In genomic region chr22:20138417-20138738, GRCh38 we compare ENCODE assay signal across 21 cellular contexts. TPM values are rescaled to one million over a fixed set of nuclear protein-coding genes. Genes with fewer than 3 reads are reported as not detected.
DNase-seq lines count a peak whose midpoint lies in the region; ATAC-seq and TF ChIP-seq lines count a peak whose summit lies in the region.
"Had no signal": no experiment of that assay in that cellular context is flagged by ENCODE, and none has a peak within 500 bp of the region (broad histone marks: within the 10 kb centered on the region; RNA-seq: fewer than 3 reads in every experiment).

No MANE protein-coding gene starts in this region.

- peaks cover 0 to 50% (median 24%) of the 10 kb centered on the region in 11 experiments; a peak in 18 of 22 replicates for H3K36me3 ChIP-seq in BLaER1 treated with 17β-estradiol and CSF1 and Interleukin-3, amounts not matched to agents 10 nM and 100 nM
- H3K36me3 ChIP-seq in gastroesophageal sphincter (peaks cover 0 to 45% of the 10 kb centered on the region in 2 donors), neural progenitor cell (no peaks in the 10 kb centered on the region)

- H3K4me3 Mint-ChIP-seq in WTC11 (no peak overlapping the region), neural progenitor cell (no peak overlapping the region)
- no peak overlapping the region for H3K4me3 Mint-ChIP-seq in CD4-positive, alpha-beta T cell
- H3K4me3 Mint-ChIP-seq: activated CD8-positive, alpha-beta T cell treated with anti-CD3 and anti-CD28 coated beads, Interleukin-2, amount 10 ng/mL, durations not matched to agents 7 days and 5 days; activated naive CD4-positive, alpha-beta T cell treated with anti-CD3 and anti-CD28 coated beads for 36 hours; CD4-positive, alpha-beta memory T cell; stimulated activated memory B cell treated with anti-CD40 and anti-IgM and Interleukin-4, amounts not matched to agents 10 μg/mL and 1 μg/mL and 100 μg/mL, for 72 hours had no signal

- peak overlapping the region in 2 of 11 experiments; percentile 8 to 27; a peak in 3 of 22 replicates for H3K27ac ChIP-seq in BLaER1 treated with 17β-estradiol and CSF1 and Interleukin-3, amounts not matched to agents 10 nM and 100 nM
- H3K27ac ChIP-seq in gastroesophageal sphincter (peak overlapping the region in 3 of 4 donors; percentile 63 to 68 (median 66)), neural progenitor cell (no peak overlapping the region)
- no peak overlapping the region for H3K27ac ChIP-seq in CD4-positive, alpha-beta T cell (ENCODE audit: low read depth, low read length)
- H3K27ac ChIP-seq: testis had no signal

- peak; percentile 41 for ATAC-seq in WTC11
- ATAC-seq in gastroesophageal sphincter = no peak
- no peak for ATAC-seq in CD4-positive, alpha-beta T cell (ENCODE audit: poor library complexity)
- ATAC-seq: activated CD8-positive, alpha-beta T cell treated with anti-CD3 and anti-CD28 coated beads, Interleukin-2, amount 10 ng/mL, durations not matched to agents 7 days and 5 days; SK-N-SH treated with all-trans-retinoic acid at 6 μM for 48 hours; stimulated activated memory B cell treated with anti-CD40 and anti-IgM and Interleukin-4, amounts not matched to agents 10 μg/mL and 1 μg/mL and 100 μg/mL, for 72 hours had no signal

- no peaks in the 10 kb centered on the region for H3F3A ChIP-seq in neural progenitor cell (ENCODE audit: low read depth)

- H3K27ac Mint-ChIP-seq in WTC11 (no peak overlapping the region), neural progenitor cell (no peak overlapping the region)
- no peak overlapping the region for H3K27ac Mint-ChIP-seq in CD4-positive, alpha-beta T cell
- H3K27ac Mint-ChIP-seq: activated CD8-positive, alpha-beta T cell treated with anti-CD3 and anti-CD28 coated beads, Interleukin-2, amount 10 ng/mL, durations not matched to agents 7 days and 5 days; activated naive CD4-positive, alpha-beta T cell treated with anti-CD3 and anti-CD28 coated beads for 36 hours had no signal

- H3K9me3 ChIP-seq in BLaER1 treated with 17β-estradiol and CSF1 and Interleukin-3, amounts not matched to agents 10 nM and 100 nM (replicated peaks in 1 of 11) = no peaks in the 10 kb centered on the region
- no peaks in the 10 kb centered on the region for H3K9me3 ChIP-seq in gastroesophageal sphincter
- H3K9me3 ChIP-seq in neural progenitor cell (ENCODE audit: low read depth) = no peaks in the 10 kb centered on the region
- H3K9me3 ChIP-seq in CD4-positive, alpha-beta T cell (ENCODE audit: control insufficient read depth, low read length) = no peaks in the 10 kb centered on the region
- H3K9me3 ChIP-seq: testis had no signal

- H4K20me1 ChIP-seq in BLaER1 treated with 17β-estradiol and CSF1 and Interleukin-3, amounts not matched to agents 10 nM and 100 nM = peaks cover 61 to 100% (median 87%) of the 10 kb centered on the region in 11 experiments
- peaks cover 57% of the 10 kb centered on the region for H4K20me1 ChIP-seq in neural progenitor cell (ENCODE audit: low read depth)

- H3K9me3 Mint-ChIP-seq in WTC11 (no peaks in the 10 kb centered on the region), neural progenitor cell (no peaks in the 10 kb centered on the region)
- no peaks in the 10 kb centered on the region for H3K9me3 Mint-ChIP-seq in CD4-positive, alpha-beta T cell
- H3K9me3 Mint-ChIP-seq: activated naive CD4-positive, alpha-beta T cell treated with anti-CD3 and anti-CD28 coated beads for 36 hours; CD4-positive, alpha-beta memory T cell; stimulated activated memory B cell treated with anti-CD40 and anti-IgM and Interleukin-4, amounts not matched to agents 10 μg/mL and 1 μg/mL and 100 μg/mL, for 72 hours had no signal

- H3K4me1 ChIP-seq in BLaER1 treated with 17β-estradiol and CSF1 and Interleukin-3, amounts not matched to agents 10 nM and 100 nM = peaks cover 49 to 77% (median 69%) of the 10 kb centered on the region in 10 experiments
- H3K4me1 ChIP-seq in gastroesophageal sphincter = peaks cover 0 to 55% (median 43%) of the 10 kb centered on the region in 3 donors
- H3K4me1 ChIP-seq in neural progenitor cell = no peaks in the 10 kb centered on the region

- no peaks in the 10 kb centered on the region for H3K36me3 Mint-ChIP-seq in WTC11
- no peaks in the 10 kb centered on the region for H3K36me3 Mint-ChIP-seq in neural progenitor cell
- peaks cover 3% of the 10 kb centered on the region for H3K36me3 Mint-ChIP-seq in CD4-positive, alpha-beta T cell (ENCODE audit: low read depth)

- intact Hi-C loops in CD4-positive, alpha-beta T cell (cut with DNase I, micrococcal nuclease) = no loop called here

- H3K27me3 Mint-ChIP-seq in WTC11 (ENCODE audit: low read depth) = no peaks in the 10 kb centered on the region
- peaks cover 2% of the 10 kb centered on the region for H3K27me3 Mint-ChIP-seq in neural progenitor cell (ENCODE audit: insufficient read depth, low read depth)
- no peaks in the 10 kb centered on the region for H3K27me3 Mint-ChIP-seq in CD4-positive, alpha-beta T cell
- H3K27me3 Mint-ChIP-seq: CD4-positive, alpha-beta memory T cell; stimulated activated memory B cell treated with anti-CD40 and anti-IgM and Interleukin-4, amounts not matched to agents 10 μg/mL and 1 μg/mL and 100 μg/mL, for 72 hours had no signal

- H3K4me1 Mint-ChIP-seq in WTC11 (no peaks in the 10 kb centered on the region), neural progenitor cell (peaks cover 4% of the 10 kb centered on the region)
- H3K4me1 Mint-ChIP-seq in CD4-positive, alpha-beta T cell (ENCODE audit: low read depth) = peaks cover 24% of the 10 kb centered on the region

- H3K79me2 ChIP-seq in neural progenitor cell (ENCODE audit: low read depth) = peaks cover under 1% of the 10 kb centered on the region

- H3K9ac ChIP-seq in BLaER1 treated with 17β-estradiol and CSF1 and Interleukin-3, amounts not matched to agents 10 nM and 100 nM = peak overlapping the region in 8 of 11 experiments; percentile 23 to 70 (median 52); a peak in 11 of 22 replicates
- H3K9ac ChIP-seq in neural progenitor cell = no peak overlapping the region

- DNase-seq in WTC11 (ENCODE audit: low spot score) (no peak), myocyte (ENCODE audit: low read depth) (peak; percentile 28), NCI-H1694 (lab: John Stamatoyannopoulos, UW) (no peak), DMS114 treated with DMSO at 0.1 percent for 48 hours (lab: John Stamatoyannopoulos, UW; ENCODE audit: unreplicated experiment) (no peak), neural progenitor cell (ENCODE audit: low spot score) (no peak)
- no peak for DNase-seq in CD4-positive, alpha-beta T cell
- DNase-seq: activated CD8-positive, alpha-beta T cell treated with anti-CD3 and anti-CD28 coated beads, Interleukin-2, amount 10 ng/mL, durations not matched to agents 7 days and 5 days; activated naive CD4-positive, alpha-beta T cell treated with anti-CD3 and anti-CD28 coated beads for 36 hours; activated T-cell treated with anti-CD3 and anti-CD28 coated beads, Interleukin-2, amount 50 U/mL, for 1 hour; aorta; CD4-positive, alpha-beta memory T cell; DMS79; mammary epithelial cell; NCI-H1092 treated with DMSO at 0.1 percent for 48 hours; NCI-H524; T1000 had no signal

- H3K4me2 ChIP-seq in BLaER1 treated with 17β-estradiol and CSF1 and Interleukin-3, amounts not matched to agents 10 nM and 100 nM = peak overlapping the region; percentile 48 to 100 (median 80); a peak in 20 of 22 replicates
- H3K4me2 ChIP-seq in neural progenitor cell = no peak overlapping the region

- H2AFZ ChIP-seq in neural progenitor cell (replicated peaks) = no peak overlapping the region

- 13 to 33% methylated on average over 1 to 4 of the region's 4 CpGs for whole genome bisulfite sequencing in gastroesophageal sphincter (ENCODE audit: low coverage in 1 of 2), 2 donors

- no peak for TF ChIP-seq EP300 in gastroesophageal sphincter (IDR thresholded peaks at IDR 0.05)

- CTCF ChIA-PET in WTC11 (lab: Charles Lee) = interaction anchor here (0.9 to 2.8 kb wide), 4 partner anchors 16 to 168 kb away, joined by 3 to 10 read pairs (median 6); no protein-coding TSS in a partner anchor
- CTCF ChIA-PET in CD4-positive, alpha-beta T cell (lab: Charles Lee) = no interaction called here

- H3K27me3 ChIP-seq in BLaER1 treated with 17β-estradiol and CSF1 and Interleukin-3, amounts not matched to agents 10 nM and 100 nM = no peaks in the 10 kb centered on the region
- H3K27me3 ChIP-seq in gastroesophageal sphincter (no peaks in the 10 kb centered on the region), neural progenitor cell (no peaks in the 10 kb centered on the region)
- H3K27me3 ChIP-seq in CD4-positive, alpha-beta T cell (ENCODE audit: control insufficient read depth, insufficient read depth, low read length) = no peaks in the 10 kb centered on the region
- H3K27me3 ChIP-seq: testis had no signal

- no peak for TF ChIP-seq POLR2A in gastroesophageal sphincter (IDR thresholded peaks at IDR 0.05)

- POLR2A ChIA-PET in WTC11 (lab: Charles Lee) = no interaction called here
- POLR2A ChIA-PET in CD4-positive, alpha-beta T cell (lab: Charles Lee) = no interaction called here

- no peak overlapping the region for H3K4me3 ChIP-seq in BLaER1 treated with 17β-estradiol and CSF1 and Interleukin-3, amounts not matched to agents 10 nM and 100 nM
- H3K4me3 ChIP-seq in gastroesophageal sphincter (no peak overlapping the region), neural progenitor cell (no peak overlapping the region)
- H3K4me3 ChIP-seq: testis had no signal

- TF ChIP-seq CTCF in WTC11 (IDR thresholded peaks at IDR 0.05) = no peak
- TF ChIP-seq CTCF in gastroesophageal sphincter (IDR thresholded peaks at IDR 0.05) = no peak
- TF ChIP-seq CTCF in neural progenitor cell (IDR thresholded peaks at IDR 0.05) = no peak
- TF ChIP-seq CTCF in CD4-positive, alpha-beta T cell (IDR thresholded peaks at IDR 0.05) = no peak

RNA-seq across cellular contexts. Expression of gene ZDHHC8, which starts 6.8 kb away (rescaled TPM):
- total RNA-seq in WTC11 (2021) (72.3 to 79.7 TPM (median 77.6 TPM) in 3 replicates), gastroesophageal sphincter (10 to 100 TPM; 11.8 to 27.8 (median 16.4) TPM), myocyte (13.7 and 15.6 TPM in 2 replicates), neural progenitor cell (ENCODE audit: low replicate concordance) (7.1 and 11.4 TPM in 2 replicates)
- 58.0 TPM for polyA plus RNA-seq in myocyte (2012)
- total RNA-seq in CD4-positive, alpha-beta T cell = 10 to 100 TPM; 44.9 to 49.3 TPM

RNA-seq across cellular contexts. Expression of gene CCDC188, which starts 12.5 kb away (rescaled TPM):
- not detected in 3 replicates for total RNA-seq in WTC11 (2021)
- total RNA-seq in gastroesophageal sphincter = not detected
- total RNA-seq in myocyte = 0.40 and 2.2 TPM in 2 replicates
- polyA plus RNA-seq in myocyte (2012) = 0.62 TPM
- not detected in 2 replicates for total RNA-seq in neural progenitor cell (ENCODE audit: low replicate concordance)
- not detected for total RNA-seq in CD4-positive, alpha-beta T cell
- total RNA-seq: activated CD8-positive, alpha-beta T cell treated with anti-CD3 and anti-CD28 coated beads, Interleukin-2, amount 10 ng/mL, durations not matched to agents 7 days and 5 days; activated naive CD4-positive, alpha-beta T cell treated with anti-CD3 and anti-CD28 coated beads for 36 hours; CD4-positive, alpha-beta memory T cell had no signal
- polyA plus RNA-seq: aorta; CD4-positive, alpha-beta memory T cell had no signal

RNA-seq across cellular contexts. Expression of gene TRMT2A, which starts 21.4 kb away (rescaled TPM):
- total RNA-seq in WTC11 (2021) (52.0 to 68.6 TPM (median 53.7 TPM) in 3 replicates), gastroesophageal sphincter (10 to 100 TPM; 24.1 to 57.0 (median 36.3) TPM), myocyte (62.7 and 79.7 TPM in 2 replicates), neural progenitor cell (ENCODE audit: low replicate concordance) (24.3 and 39.7 TPM in 2 replicates)
- polyA plus RNA-seq in myocyte (2012) = 55.5 TPM
- 10 to 100 TPM; 79.3 to 84.2 TPM for total RNA-seq in CD4-positive, alpha-beta T cell

RNA-seq across cellular contexts. Expression of gene RANBP1, which starts 22.5 kb away (rescaled TPM):
- total RNA-seq in WTC11 (2021) (379 to 443 TPM (median 400 TPM) in 3 replicates), gastroesophageal sphincter (100 to 1,000 TPM; 115 to 162 (median 158) TPM), myocyte (214 and 239 TPM in 2 replicates), neural progenitor cell (ENCODE audit: low replicate concordance) (874 and 918 TPM in 2 replicates)
- 96.5 TPM for polyA plus RNA-seq in myocyte (2012)
- total RNA-seq in CD4-positive, alpha-beta T cell = 10 to 100 TPM; 68.1 to 72.1 TPM

RNA-seq across cellular contexts. Expression of gene DGCR8, which starts 58.3 kb away (rescaled TPM):
- total RNA-seq in WTC11 (2021) (39.5 to 55.0 TPM (median 41.2 TPM) in 3 replicates), gastroesophageal sphincter (10 to 100 TPM; 16.9 to 27.6 (median 25.5) TPM), myocyte (21.1 and 22.4 TPM in 2 replicates), neural progenitor cell (ENCODE audit: low replicate concordance) (29.1 and 39.7 TPM in 2 replicates)
- 26.6 TPM for polyA plus RNA-seq in myocyte (2012)
- total RNA-seq in CD4-positive, alpha-beta T cell = 10 to 100 TPM; 17.8 to 18.5 TPM

Comparison
In these comparisons a context has a peak if more than half of its experiments do, and no peak if none do; other contexts are left out.
1. H3K27ac ChIP-seq: peak in gastroesophageal sphincter (3 of 4); none in neural progenitor cell (single experiment) and CD4-positive, alpha-beta T cell (single experiment).